ENCODE assay signal across 8 cellular contexts in genomic region chr20:62953167-62953838, GRCh38. TPM values are rescaled to one million over a fixed set of nuclear protein-coding genes. Genes with fewer than 3 reads are reported as not detected.
DNase-seq lines count a peak whose midpoint lies in the region; ATAC-seq and TF ChIP-seq lines count a peak whose summit lies in the region.

No MANE protein-coding gene starts in this region.

- no peaks in the 10 kb centered on the region for H3F3A ChIP-seq in PC-9 (ENCODE audit: insufficient read depth, low read depth)

- WGBS in liver = 27% methylated on average over 16 of the region's 16 CpGs
- WGBS in transverse colon (ENCODE audit: low coverage in 1 of 2), 2 donors = 81% methylated on average over 15 of the region's 16 CpGs; no CpG with 5 or more reads in 1 of the 2 donors

- H3K27me3 ChIP-seq in adipocyte (replicated peaks; ENCODE audit: control insufficient read depth, insufficient read depth, low read length) (no peaks in the 10 kb centered on the region), liver (ENCODE audit: control insufficient read depth in 4 of 4, insufficient read depth in 4 of 4, low read length in 3 of 4) (no peaks in the 10 kb centered on the region), transverse colon (no peaks in the 10 kb centered on the region), PC-9 (ENCODE audit: insufficient read depth, low read depth) (no peaks in the 10 kb centered on the region; the same call in 1 of the 2 replicates)

- H3K27ac ChIP-seq in liver (ENCODE audit: low read depth in 1 of 2, low read length in 2 of 2) (peak overlapping the region; percentile 91 to 93), transverse colon (peak overlapping the region; percentile 87 to 92 (median 90)), PC-9 (no peak overlapping the region)

- in situ Hi-C loops in transverse colon (cut with MboI; ENCODE audit: low pct_ligation_motif_present in 1 of 4, low pct_unique_long_range_greater_than_20kb in 1 of 4, low sequenced_read_pairs in 3 of 4) = no loop called here

- TF ChIP-seq CTCF in liver (IDR thresholded peaks at IDR 0.05; ENCODE audit: low read depth, low read length, missing input control) (no peak), transverse colon (IDR thresholded peaks at IDR 0.05) (no peak), PC-9 (conservative IDR thresholded peaks at IDR 0.05) (no peak)

- no TSS peak for BruUV-seq in PC-9 (replicated peaks; lab: Mats Ljungman, UMichigan)

- peak; percentile 69 for DNase-seq in activated CD8-positive, alpha-beta memory T cell treated with anti-CD3 and anti-CD28 coated beads for 24 hours
- no peak for DNase-seq in activated CD8-positive, alpha-beta memory T cell treated with anti-CD3 and anti-CD28 coated beads, Interleukin-2, amount 50 U/mL, for 4 hours
- DNase-seq in adipocyte (ENCODE audit: low read depth) (no peak), transverse colon (no peak), PC-9 (no peak), NCI-H1048 (lab: John Stamatoyannopoulos, UW) (no peak)

- CTCF ChIA-PET in PC-9 (lab: Charles Lee) = no interaction called here

- peak overlapping the region; percentile 64 for H3K4me3 ChIP-seq in adipocyte (ENCODE audit: low read length)
- peak overlapping the region; percentile 56 to 83 (median 76) for H3K4me3 ChIP-seq in liver (ENCODE audit: low read depth in 1 of 3, low read length in 3 of 3)
- H3K4me3 ChIP-seq in transverse colon = peak overlapping the region in 3 of 4 donors; percentile 22 to 40 (median 28)
- no peak overlapping the region for H3K4me3 ChIP-seq in PC-9

- POLR2A ChIA-PET in PC-9 (lab: Charles Lee; ENCODE audit: unreplicated experiment) = no interaction called here

- H2AFZ ChIP-seq in PC-9 = no peak overlapping the region

- H3K9me2 ChIP-seq in PC-9 (ENCODE audit: insufficient read depth) = no peaks in the 10 kb centered on the region

- no peak for ATAC-seq in activated CD4-positive, CD25-positive, alpha-beta regulatory T cell treated with anti-CD3 and anti-CD28 coated beads, Interleukin-2, amount 50 U/mL, for 24 hours

- TF ChIP-seq POLR2A in transverse colon (IDR thresholded peaks at IDR 0.05) = no peak

- H3K36me3 ChIP-seq in adipocyte (ENCODE audit: control insufficient read depth, insufficient read depth, low read length, severe bottlenecking) (peaks cover 16% of the 10 kb centered on the region), liver (ENCODE audit: control insufficient read depth in 4 of 4, insufficient read depth in 3 of 4, low read depth in 1 of 4, low read length in 3 of 4) (peaks cover 5 to 25% (median 7%) of the 10 kb centered on the region in 4 donors), transverse colon (no peaks in the 10 kb centered on the region), PC-9 (ENCODE audit: low read depth) (peaks cover 5% of the 10 kb centered on the region; the same call in 1 of the 2 replicates)

- 0 out of 2 replicates have a peak, but pooled peaks cover 2% of the 10 kb centered on the region for H4K20me1 ChIP-seq in PC-9 (ENCODE audit: insufficient read depth)

- H3K4me1 ChIP-seq in adipocyte (ENCODE audit: control insufficient read depth, insufficient read depth, low read length) (peaks cover 26% of the 10 kb centered on the region), liver (ENCODE audit: control insufficient read depth in 4 of 4, insufficient read depth in 4 of 4, low read length in 3 of 4) (peaks cover 3 to 41% (median 31%) of the 10 kb centered on the region in 4 donors), transverse colon (peaks cover 22 to 45% (median 42%) of the 10 kb centered on the region in 4 donors), PC-9 (replicated peaks; ENCODE audit: insufficient read depth) (no peaks in the 10 kb centered on the region)

- no peak overlapping the region for H3K4me2 ChIP-seq in PC-9

- no peaks in the 10 kb centered on the region for H3K79me2 ChIP-seq in PC-9 (ENCODE audit: low read depth)

- H3K9me3 ChIP-seq in adipocyte (ENCODE audit: control insufficient read depth, low read length) (no peaks in the 10 kb centered on the region), liver (ENCODE audit: control insufficient read depth in 4 of 4, low read length in 3 of 4) (no peaks in the 10 kb centered on the region), transverse colon (no peaks in the 10 kb centered on the region), PC-9 (ENCODE audit: insufficient read depth, low read depth) (no peaks in the 10 kb centered on the region)

- H3K9ac ChIP-seq in adipocyte (ENCODE audit: low read length) (peak overlapping the region; percentile 73), liver (ENCODE audit: low read depth in 1 of 2, low read length in 2 of 2) (peak overlapping the region; percentile 51 to 85)

- TF ChIP-seq RAD21 in liver (IDR thresholded peaks at IDR 0.05) = no peak

- intact Hi-C loops in transverse colon (cut with DNase I; ENCODE audit: low total_unique reads) = no loop called here
- intact Hi-C loops in PC-9 (cut with micrococcal nuclease; ENCODE audit: unreplicated experiment) = no loop called here

- no peak for TF ChIP-seq EP300 in transverse colon (IDR thresholded peaks at IDR 0.05; ENCODE audit: low read depth)

TF ChIP-seq in liver, 16 proteins besides CTCF, POLR2A, EP300 and RAD21:
- TF ChIP-seq ATF3 (IDR thresholded peaks at IDR 0.05) = no peak
- no peak for TF ChIP-seq TAF1 (conservative IDR thresholded peaks at IDR 0.05)

RNA-seq across cellular contexts. Expression of gene SLC17A9, which starts 0.8 kb away (rescaled TPM):
- total RNA-seq in liver (10 to 100 TPM; 16.0 to 73.1 TPM), transverse colon (10 to 100 TPM in 1 of 4 donors, 1 to 10 TPM in 3; 2.8 to 32.9 (median 4.6) TPM), PC-9 (2021) (0.20 and 0.22 TPM in 2 replicates)
- 100 to 1,000 TPM in 1 of 2 donors, 10 to 100 TPM in 1; 56.0 to 138 TPM for polyA plus RNA-seq in liver

RNA-seq across cellular contexts. Expression of gene GID8, which starts 15.4 kb away (rescaled TPM):
- 10 to 100 TPM; 17.9 to 23.6 TPM for total RNA-seq in liver
- 10 to 100 TPM; 10.2 to 11.4 TPM for polyA plus RNA-seq in liver
- 10 to 100 TPM; 29.5 to 34.1 (median 31.7) TPM for total RNA-seq in transverse colon
- 45.7 and 49.7 TPM in 2 replicates for total RNA-seq in PC-9 (2021)

RNA-seq across cellular contexts. Expression of gene DIDO1, which starts 27.0 kb away (rescaled TPM):
- total RNA-seq in liver (10 to 100 TPM; 24.0 to 43.1 TPM), transverse colon (100 to 1,000 TPM in 1 of 4 donors, 10 to 100 TPM in 3; 68.3 to 135 (median 88.0) TPM), PC-9 (2021) (56.4 and 61.4 TPM in 2 replicates)
- 10 to 100 TPM; 10.1 to 10.8 TPM for polyA plus RNA-seq in liver

RNA-seq across cellular contexts. Expression of gene BHLHE23, which starts 53.5 kb away (rescaled TPM):
- total RNA-seq in liver (not detected), transverse colon (not detected), PC-9 (2021) (not detected in 2 replicates)
- not detected for polyA plus RNA-seq in liver
